Comparison of ENCODE assay signal across 1 cellular context in genomic region chr9:123775289-123775688, GRCh38.
TF ChIP-seq lines count a peak whose summit lies in the region.

No MANE protein-coding gene starts in this region.

TF ChIP-seq in K562, 482 proteins besides CTCF, POLR2A, EP300 and RAD21 (continued from another document):
- TF ChIP-seq PRDM10 (IDR thresholded peaks at IDR 0.05; ENCODE audit: partially characterized antibody) (peak; percentile 55), CC2D1A (IDR thresholded peaks at IDR 0.05) (no peak)
